ENCODE assay signal across 23 cellular contexts in genomic region chr1:226610671-226611070, GRCh38.
DNase-seq lines count a peak whose midpoint lies in the region; ATAC-seq, FAIRE-seq and TF ChIP-seq lines count a peak whose summit lies in the region.
"Had no signal": no experiment of that assay in that cellular context is flagged by ENCODE, and none has a peak within 500 bp of the region (broad histone marks: within the 10 kb centered on the region; RNA-seq: fewer than 3 reads in every experiment).

No MANE protein-coding gene starts in this region.

- H3K27ac Mint-ChIP-seq in natural killer cell treated with Interleukin-12 subunit alpha and Interleukin-12 subunit beta and Interleukin-15 and Interleukin-18, amount 100 ng/mL, for 72 hours: no peak overlapping the region
- no peak overlapping the region for H3K27ac Mint-ChIP-seq in natural killer cell
- H3K27ac Mint-ChIP-seq: CD8-positive, alpha-beta T cell had no signal

- no peak overlapping the region for H2AFZ ChIP-seq in H1 (ENCODE audit: low read length)
- H2AFZ ChIP-seq: PC-9 had no signal

- CTCF ChIA-PET in H1 (lab: Charles Lee; ENCODE audit: partially characterized antibody): interaction anchor here (1.0 to 6.4 kb wide), 13 partner anchors 8 to 203 kb away, joined by 3 to 49 read pairs (median 4); partner anchors contain the start of genes PARP1 and STUM

- H4K20me1 ChIP-seq in H1 (replicated peaks in 1 of 2; ENCODE audit: control insufficient read depth in 1 of 2, insufficient read depth in 2 of 2, low read length in 2 of 2): no peaks in the 10 kb centered on the region

- TF ChIP-seq RAD21 in H1 (IDR thresholded peaks at IDR 0.05 in 1 of 2, conservative IDR thresholded peaks at IDR 0.05 in 1 of 2; ENCODE audit: low read depth in 2 of 2, low read length in 2 of 2): no peak

- no peak overlapping the region for H3K23ac ChIP-seq in H1 (ENCODE audit: insufficient read length)

- H3K4me3 ChIP-seq in H1 (ENCODE audit: extremely low read depth in 1 of 4, insufficient read depth in 2 of 4, low read depth in 3 of 4, low read length in 4 of 4): no peak overlapping the region
- H3K4me3 ChIP-seq: A549, PC-9, SJSA1 had no signal

- no peak overlapping the region for H2BK5ac ChIP-seq in H1 (ENCODE audit: low read depth, low read length)

- ATAC-seq in natural killer cell treated with Interleukin-12 subunit alpha and Interleukin-12 subunit beta and Interleukin-15 and Interleukin-18, amount 100 ng/mL, for 72 hours: no peak
- ATAC-seq in natural killer cell (no peak), GM18873 (IDR thresholded peaks at IDR 0.05; ENCODE audit: low FRiP score, unreplicated experiment) (no peak), GM18517 (IDR thresholded peaks at IDR 0.05; ENCODE audit: unreplicated experiment) (no peak)
- ATAC-seq: A549; CD8-positive, alpha-beta T cell had no signal

- no peaks in the 10 kb centered on the region for H3K79me2 ChIP-seq in H1 (ENCODE audit: control insufficient read depth in 1 of 2, insufficient read depth in 2 of 2, low read length in 2 of 2)

- H4K5ac ChIP-seq in H1 (ENCODE audit: insufficient read length, low read depth, low read length): no peak overlapping the region

- FAIRE-seq in H1 (lab: Jason Lieb, UNC): no peak
- FAIRE-seq: A549, G401.6, HTR-8/SVneo had no signal

- no peak overlapping the region for H3K9ac ChIP-seq in H1 (replicated peaks in 1 of 4; ENCODE audit: extremely low read depth in 1 of 4, low read depth in 3 of 4, low read length in 3 of 4)

- no peak overlapping the region for H3K4me2 ChIP-seq in H1 (ENCODE audit: insufficient read depth in 1 of 2, low read depth in 2 of 2, low read length in 2 of 2)
- H3K4me2 ChIP-seq: A549, PC-9 had no signal

- H3K14ac ChIP-seq in H1 (ENCODE audit: insufficient read length): no peak overlapping the region

- 0 out of 2 replicates have a peak overlapping the region, but pooled peaks have one; percentile 68 for H2BK12ac ChIP-seq in H1 (ENCODE audit: low read depth, low read length)

- H3K79me1 ChIP-seq in H1 (ENCODE audit: low read depth, low read length): 0 out of 2 replicates have a peak, but pooled peaks cover 2% of the 10 kb centered on the region

- TF ChIP-seq POLR2A in H1 (IDR thresholded peaks at IDR 0.05; ENCODE audit: control extremely low read depth in 1 of 2, low read depth in 2 of 2, low read length in 2 of 2): no peak

- no peaks in the 10 kb centered on the region for H3K9me3 ChIP-seq in H1 (ENCODE audit: insufficient read depth in 2 of 2, low read depth in 1 of 2, low read length in 1 of 2)
- H3K9me3 ChIP-seq: A549, Caco-2, SJSA1 had no signal

- no peak overlapping the region for H4K8ac ChIP-seq in H1 (ENCODE audit: extremely low read depth, insufficient read depth, low read length)

- no peak overlapping the region for H4K91ac ChIP-seq in H1 (replicated peaks; ENCODE audit: insufficient read length, low read length)

- H2BK120ac ChIP-seq in H1 (replicated peaks; ENCODE audit: low read depth, low read length): no peak overlapping the region

- 0 out of 2 replicates have a peak overlapping the region, but pooled peaks have one; percentile 61 for H2BK15ac ChIP-seq in H1 (ENCODE audit: low read length)

- no peaks in the 10 kb centered on the region for H3K36me3 Mint-ChIP-seq in natural killer cell treated with Interleukin-12 subunit alpha and Interleukin-12 subunit beta and Interleukin-15 and Interleukin-18, amount 100 ng/mL, for 72 hours
- H3K36me3 Mint-ChIP-seq in natural killer cell: no peaks in the 10 kb centered on the region
- H3K36me3 Mint-ChIP-seq: CD8-positive, alpha-beta T cell had no signal

- H3K4me1 ChIP-seq in H1 (replicated peaks in 1 of 4; ENCODE audit: control insufficient read depth in 3 of 4, insufficient read depth in 4 of 4, low read length in 3 of 4): peaks cover 0 to 11% (median 9%) of the 10 kb centered on the region in 4 experiments; a peak in 6 of 7 replicates
- H3K4me1 ChIP-seq: A549, SJSA1 had no signal

- no peak overlapping the region for H2BK20ac ChIP-seq in H1 (ENCODE audit: low read length)

- H3K4me1 Mint-ChIP-seq in natural killer cell treated with Interleukin-12 subunit alpha and Interleukin-12 subunit beta and Interleukin-15 and Interleukin-18, amount 100 ng/mL, for 72 hours (ENCODE audit: low read depth in 2 of 2): no peaks in the 10 kb centered on the region
- no peaks in the 10 kb centered on the region for H3K4me1 Mint-ChIP-seq in natural killer cell

- H3K27me3 ChIP-seq in H1 (replicated peaks in 1 of 4; ENCODE audit: control insufficient read depth in 3 of 4, extremely low read depth in 1 of 4, insufficient read depth in 3 of 4, low read length in 3 of 4): no peaks in the 10 kb centered on the region

- no peak overlapping the region; the same call in 1 of the 2 replicates for H2AK5ac ChIP-seq in H1 (ENCODE audit: low read depth, low read length)

- H3K27ac ChIP-seq in H1 (ENCODE audit: low read depth, low read length): no peak overlapping the region
- H3K27ac ChIP-seq: A549, C4-2B, PC-9, SJSA1 had no signal

- no peaks in the 10 kb centered on the region for H3K23me2 ChIP-seq in H1 (ENCODE audit: low read depth, low read length)

- intact Hi-C loops in natural killer cell (cut with micrococcal nuclease): no loop called here
- intact Hi-C loops in posterior vena cava (cut with DNase I): no loop called here

- H3K4me3 Mint-ChIP-seq in natural killer cell treated with Interleukin-12 subunit alpha and Interleukin-12 subunit beta and Interleukin-15 and Interleukin-18, amount 100 ng/mL, for 72 hours: no peak overlapping the region
- H3K4me3 Mint-ChIP-seq in natural killer cell: no peak overlapping the region
- H3K4me3 Mint-ChIP-seq: CD8-positive, alpha-beta T cell had no signal

- TF ChIP-seq CTCF in natural killer cell (IDR thresholded peaks at IDR 0.05) (no peak), H1 (IDR thresholded peaks at IDR 0.05; ENCODE audit: control extremely low read depth in 1 of 3, insufficient read depth in 1 of 3, low read depth in 1 of 3, low read length in 3 of 3) (no peak)

- H3K18ac ChIP-seq in H1 (ENCODE audit: extremely low read depth, low read length): no peak overlapping the region

- POLR2A ChIA-PET in H1 (lab: Charles Lee; ENCODE audit: partially characterized antibody): interaction anchor here (0.8 kb wide), 1 partner anchor 24 kb away, joined by 3 read pairs; no protein-coding TSS in a partner anchor

- H3K4ac ChIP-seq in H1 (replicated peaks; ENCODE audit: insufficient read length, low read depth, low read length): no peak overlapping the region

- DNase-seq in natural killer cell treated with Interleukin-12 subunit alpha and Interleukin-12 subunit beta and Interleukin-15 and Interleukin-18, amount 100 ng/mL, for 72 hours (ENCODE audit: low spot score): peak; percentile 29
- DNase-seq in natural killer cell (no peak), H1 (ENCODE audit: low read depth in 1 of 2, low spot score in 2 of 2) (no peak), posterior vena cava (ENCODE audit: low spot score) (peak; percentile 58), NAMALWA (ENCODE audit: low spot score) (no peak)
- DNase-seq: AML-193; Caco-2; CD8-positive, alpha-beta T cell; KBM-7; MM.1S; NCI-H1048; NCI-H1417; NCI-H1694; NCI-H2029 treated with DMSO at 0.1 percent for 48 hours; NCI-H526 treated with DMSO at 0.1 percent for 48 hours; PC-9 had no signal

- H3K36me3 ChIP-seq in H1 (ENCODE audit: control insufficient read depth in 2 of 4, insufficient read depth in 4 of 4, low read length in 3 of 4): no peaks in the 10 kb centered on the region
- H3K36me3 ChIP-seq: SJSA1 had no signal

- no peaks in the 10 kb centered on the region for H3K27me3 Mint-ChIP-seq in natural killer cell treated with Interleukin-12 subunit alpha and Interleukin-12 subunit beta and Interleukin-15 and Interleukin-18, amount 100 ng/mL, for 72 hours
- peaks cover 0 to 6% of the 10 kb centered on the region in 2 donors for H3K27me3 Mint-ChIP-seq in natural killer cell (ENCODE audit: low read depth in 2 of 2)

- no peak for TF ChIP-seq EP300 in H1 (IDR thresholded peaks at IDR 0.05; ENCODE audit: borderline replicate concordance in 1 of 2, low read depth in 2 of 2, low read length in 2 of 2)

- no peak overlapping the region for H3K56ac ChIP-seq in H1 (replicated peaks; ENCODE audit: insufficient read length, low read depth, low read length)

- 89% methylated on average over 7 of the region's 7 CpGs; no CpG with 5 or more reads in 1 of the 2 experiments for WGBS in H1 (ENCODE audit: extremely low coverage in 1 of 2, insufficient coverage in 1 of 2, insufficient read length in 1 of 2, insufficient replicate concordance in 2 of 2, low coverage in 1 of 2, low lambda C conversion rate in 2 of 2, missing lambda C conversion rate in 1 of 2), 2 experiments

- H3K9me3 Mint-ChIP-seq in natural killer cell treated with Interleukin-12 subunit alpha and Interleukin-12 subunit beta and Interleukin-15 and Interleukin-18, amount 100 ng/mL, for 72 hours: no peaks in the 10 kb centered on the region
- no peaks in the 10 kb centered on the region for H3K9me3 Mint-ChIP-seq in natural killer cell
- H3K9me3 Mint-ChIP-seq: CD8-positive, alpha-beta T cell had no signal

TF ChIP-seq in H1, 55 proteins besides CTCF, POLR2A, EP300 and RAD21:
- TF ChIP-seq POU5F1 (IDR thresholded peaks at IDR 0.05; ENCODE audit: low read depth, low read length): no peak
- no peak for TF ChIP-seq HDAC2 (IDR thresholded peaks at IDR 0.05; ENCODE audit: borderline replicate concordance in 1 of 2, low read depth in 2 of 2, low read length in 2 of 2)

Comparison
In these comparisons a context has a peak if more than half of its experiments do, and no peak if none do; other contexts are left out.
1. DNase-seq: peak in natural killer cell treated with Interleukin-12 subunit alpha and Interleukin-12 subunit beta and Interleukin-15 and Interleukin-18, amount 100 ng/mL, for 72 hours (single experiment) and posterior vena cava (single experiment); none in natural killer cell (single experiment), H1 (0 of 2) and NAMALWA (single experiment).